1 cellular context compared by ENCODE assay signal in the genomic region with DNA sequence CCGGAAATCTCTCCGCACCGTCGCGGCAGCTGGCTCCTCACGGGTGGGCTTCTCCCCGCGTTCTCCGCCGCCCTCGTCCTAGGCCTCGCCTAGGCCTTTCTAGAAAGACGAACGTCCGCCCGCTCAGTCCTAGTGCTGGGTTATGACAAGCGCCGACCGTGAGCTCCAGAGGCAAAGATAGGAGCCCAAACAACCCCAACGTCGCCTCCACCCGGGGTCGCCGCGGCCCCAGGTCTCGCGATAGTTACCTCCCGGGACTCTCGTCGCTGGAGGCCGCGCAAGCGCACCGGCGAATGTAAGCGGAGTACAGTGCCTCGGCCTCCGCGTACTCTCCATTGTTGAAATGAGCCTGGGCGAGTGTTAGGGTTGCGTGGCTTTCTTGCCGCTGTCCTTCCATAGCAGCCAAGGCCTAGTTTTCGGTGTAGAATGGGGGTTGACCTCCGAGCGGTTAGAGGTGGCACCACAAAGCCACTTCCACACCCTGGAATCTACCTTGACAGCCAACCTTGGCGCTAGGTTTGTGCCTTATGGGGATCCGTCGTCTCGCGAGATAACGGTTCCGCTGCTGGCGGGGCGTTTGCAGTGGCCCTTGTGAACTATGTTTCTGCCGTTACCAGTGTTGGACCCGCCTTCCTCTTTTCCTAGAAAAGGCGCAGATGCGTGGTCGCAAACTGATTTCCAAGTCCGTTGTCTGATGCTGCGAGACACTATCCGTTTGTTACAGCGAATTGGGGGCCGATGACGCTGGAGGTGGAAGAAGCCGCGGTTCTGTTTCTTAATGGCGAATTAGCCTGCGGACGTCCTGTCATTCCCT.
TF ChIP-seq lines count a peak whose summit lies in the region.

A gene (minus strand): TSS at position 526 of the 814 bp plus-strand sequence. CDS start 129 bp downstream, at position 397.

TF ChIP-seq in H1, 55 proteins besides CTCF, POLR2A, EP300 and RAD21 (continued from another document):
- TF ChIP-seq SUZ12 (IDR thresholded peaks at IDR 0.05; ENCODE audit: low read length), result no peak
- TF ChIP-seq, protein P1, sequence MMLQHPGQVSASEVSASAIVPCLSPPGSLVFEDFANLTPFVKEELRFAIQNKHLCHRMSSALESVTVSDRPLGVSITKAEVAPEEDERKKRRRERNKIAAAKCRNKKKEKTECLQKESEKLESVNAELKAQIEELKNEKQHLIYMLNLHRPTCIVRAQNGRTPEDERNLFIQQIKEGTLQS (IDR thresholded peaks at IDR 0.05; ENCODE audit: insufficient read depth, low read depth, low read length), result no peak
- TF ChIP-seq BACH1 (IDR thresholded peaks at IDR 0.05; ENCODE audit: low read length), result no peak
- TF ChIP-seq CEBPB (IDR thresholded peaks at IDR 0.05; ENCODE audit: low read depth, low read length), result no peak
- TF ChIP-seq RBBP5 (IDR thresholded peaks at IDR 0.05; ENCODE audit: borderline replicate concordance, low read depth, low read length), result peak; percentile 89; the same call in 1 of the 2 replicates
- peak; percentile 63; the same call in 1 of the 2 replicates for TF ChIP-seq TBP (IDR thresholded peaks at IDR 0.05; ENCODE audit: low read depth, low read length)
- TF ChIP-seq KDM4A (IDR thresholded peaks at IDR 0.05; ENCODE audit: low read depth, low read length, severe bottlenecking), result peak; percentile 98
- TF ChIP-seq, protein P2, sequence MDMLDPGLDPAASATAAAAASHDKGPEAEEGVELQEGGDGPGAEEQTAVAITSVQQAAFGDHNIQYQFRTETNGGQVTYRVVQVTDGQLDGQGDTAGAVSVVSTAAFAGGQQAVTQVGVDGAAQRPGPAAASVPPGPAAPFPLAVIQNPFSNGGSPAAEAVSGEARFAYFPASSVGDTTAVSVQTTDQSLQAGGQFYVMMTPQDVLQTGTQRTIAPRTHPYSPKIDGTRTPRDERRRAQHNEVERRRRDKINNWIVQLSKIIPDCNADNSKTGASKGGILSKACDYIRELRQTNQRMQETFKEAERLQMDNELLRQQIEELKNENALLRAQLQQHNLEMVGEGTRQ (IDR thresholded peaks at IDR 0.05; ENCODE audit: low read length), result no peak
- no peak for TF ChIP-seq MAFK (IDR thresholded peaks at IDR 0.05; ENCODE audit: low read depth, low read length)
- no peak for TF ChIP-seq EZH2 (IDR thresholded peaks at IDR 0.05; ENCODE audit: low read depth, low read length, severe bottlenecking)
- TF ChIP-seq CHD1 (IDR thresholded peaks at IDR 0.05; ENCODE audit: low read depth, low read length), result no peak
- TF ChIP-seq TAF1 (IDR thresholded peaks at IDR 0.05; ENCODE audit: low read depth, low read length), result peak; percentile 78
- peak; percentile 73 for TF ChIP-seq YY1 (IDR thresholded peaks at IDR 0.05; ENCODE audit: low read depth, low read length)
- no peak for TF ChIP-seq SIRT6 (IDR thresholded peaks at IDR 0.05; ENCODE audit: low read length)
- no peak for TF ChIP-seq NANOG (IDR thresholded peaks at IDR 0.05; ENCODE audit: insufficient read depth, low read depth, low read length, poor library complexity, severe bottlenecking)
- TF ChIP-seq CBX8 (IDR thresholded peaks at IDR 0.05; ENCODE audit: borderline replicate concordance, low read depth, low read length), result no peak
- no peak for TF ChIP-seq CTBP2 (IDR thresholded peaks at IDR 0.05; ENCODE audit: borderline replicate concordance, insufficient read depth, insufficient read length, low read length)
- TF ChIP-seq, protein P3, sequence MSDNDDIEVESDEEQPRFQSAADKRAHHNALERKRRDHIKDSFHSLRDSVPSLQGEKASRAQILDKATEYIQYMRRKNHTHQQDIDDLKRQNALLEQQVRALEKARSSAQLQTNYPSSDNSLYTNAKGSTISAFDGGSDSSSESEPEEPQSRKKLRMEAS (IDR thresholded peaks at IDR 0.05), result no peak
- no peak for TF ChIP-seq JUN (IDR thresholded peaks at IDR 0.05; ENCODE audit: low read depth, low read length)
- no peak for TF ChIP-seq SRF (IDR thresholded peaks at IDR 0.05; ENCODE audit: low read depth, low read length)
- TF ChIP-seq SIX5 (IDR thresholded peaks at IDR 0.05; ENCODE audit: low read depth, low read length), result no peak
- TF ChIP-seq NRF1 (IDR thresholded peaks at IDR 0.05; ENCODE audit: low read depth, low read length), result peak; percentile 79
- peak; percentile 27; the same call in 1 of the 2 replicates for TF ChIP-seq CREB1 (IDR thresholded peaks at IDR 0.05)
- no peak for TF ChIP-seq FOSL1 (IDR thresholded peaks at IDR 0.05; ENCODE audit: insufficient read depth, low read depth, low read length)
- TF ChIP-seq, protein P4, sequence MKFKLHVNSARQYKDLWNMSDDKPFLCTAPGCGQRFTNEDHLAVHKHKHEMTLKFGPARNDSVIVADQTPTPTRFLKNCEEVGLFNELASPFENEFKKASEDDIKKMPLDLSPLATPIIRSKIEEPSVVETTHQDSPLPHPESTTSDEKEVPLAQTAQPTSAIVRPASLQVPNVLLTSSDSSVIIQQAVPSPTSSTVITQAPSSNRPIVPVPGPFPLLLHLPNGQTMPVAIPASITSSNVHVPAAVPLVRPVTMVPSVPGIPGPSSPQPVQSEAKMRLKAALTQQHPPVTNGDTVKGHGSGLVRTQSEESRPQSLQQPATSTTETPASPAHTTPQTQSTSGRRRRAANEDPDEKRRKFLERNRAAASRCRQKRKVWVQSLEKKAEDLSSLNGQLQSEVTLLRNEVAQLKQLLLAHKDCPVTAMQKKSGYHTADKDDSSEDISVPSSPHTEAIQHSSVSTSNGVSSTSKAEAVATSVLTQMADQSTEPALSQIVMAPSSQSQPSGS (IDR thresholded peaks at IDR 0.05; ENCODE audit: low read length), result peak; percentile 79; the same call in 1 of the 2 replicates
- TF ChIP-seq SP4 (IDR thresholded peaks at IDR 0.05; ENCODE audit: low read length), result peak; percentile 64; the same call in 1 of the 2 replicates
- TF ChIP-seq, protein P5, sequence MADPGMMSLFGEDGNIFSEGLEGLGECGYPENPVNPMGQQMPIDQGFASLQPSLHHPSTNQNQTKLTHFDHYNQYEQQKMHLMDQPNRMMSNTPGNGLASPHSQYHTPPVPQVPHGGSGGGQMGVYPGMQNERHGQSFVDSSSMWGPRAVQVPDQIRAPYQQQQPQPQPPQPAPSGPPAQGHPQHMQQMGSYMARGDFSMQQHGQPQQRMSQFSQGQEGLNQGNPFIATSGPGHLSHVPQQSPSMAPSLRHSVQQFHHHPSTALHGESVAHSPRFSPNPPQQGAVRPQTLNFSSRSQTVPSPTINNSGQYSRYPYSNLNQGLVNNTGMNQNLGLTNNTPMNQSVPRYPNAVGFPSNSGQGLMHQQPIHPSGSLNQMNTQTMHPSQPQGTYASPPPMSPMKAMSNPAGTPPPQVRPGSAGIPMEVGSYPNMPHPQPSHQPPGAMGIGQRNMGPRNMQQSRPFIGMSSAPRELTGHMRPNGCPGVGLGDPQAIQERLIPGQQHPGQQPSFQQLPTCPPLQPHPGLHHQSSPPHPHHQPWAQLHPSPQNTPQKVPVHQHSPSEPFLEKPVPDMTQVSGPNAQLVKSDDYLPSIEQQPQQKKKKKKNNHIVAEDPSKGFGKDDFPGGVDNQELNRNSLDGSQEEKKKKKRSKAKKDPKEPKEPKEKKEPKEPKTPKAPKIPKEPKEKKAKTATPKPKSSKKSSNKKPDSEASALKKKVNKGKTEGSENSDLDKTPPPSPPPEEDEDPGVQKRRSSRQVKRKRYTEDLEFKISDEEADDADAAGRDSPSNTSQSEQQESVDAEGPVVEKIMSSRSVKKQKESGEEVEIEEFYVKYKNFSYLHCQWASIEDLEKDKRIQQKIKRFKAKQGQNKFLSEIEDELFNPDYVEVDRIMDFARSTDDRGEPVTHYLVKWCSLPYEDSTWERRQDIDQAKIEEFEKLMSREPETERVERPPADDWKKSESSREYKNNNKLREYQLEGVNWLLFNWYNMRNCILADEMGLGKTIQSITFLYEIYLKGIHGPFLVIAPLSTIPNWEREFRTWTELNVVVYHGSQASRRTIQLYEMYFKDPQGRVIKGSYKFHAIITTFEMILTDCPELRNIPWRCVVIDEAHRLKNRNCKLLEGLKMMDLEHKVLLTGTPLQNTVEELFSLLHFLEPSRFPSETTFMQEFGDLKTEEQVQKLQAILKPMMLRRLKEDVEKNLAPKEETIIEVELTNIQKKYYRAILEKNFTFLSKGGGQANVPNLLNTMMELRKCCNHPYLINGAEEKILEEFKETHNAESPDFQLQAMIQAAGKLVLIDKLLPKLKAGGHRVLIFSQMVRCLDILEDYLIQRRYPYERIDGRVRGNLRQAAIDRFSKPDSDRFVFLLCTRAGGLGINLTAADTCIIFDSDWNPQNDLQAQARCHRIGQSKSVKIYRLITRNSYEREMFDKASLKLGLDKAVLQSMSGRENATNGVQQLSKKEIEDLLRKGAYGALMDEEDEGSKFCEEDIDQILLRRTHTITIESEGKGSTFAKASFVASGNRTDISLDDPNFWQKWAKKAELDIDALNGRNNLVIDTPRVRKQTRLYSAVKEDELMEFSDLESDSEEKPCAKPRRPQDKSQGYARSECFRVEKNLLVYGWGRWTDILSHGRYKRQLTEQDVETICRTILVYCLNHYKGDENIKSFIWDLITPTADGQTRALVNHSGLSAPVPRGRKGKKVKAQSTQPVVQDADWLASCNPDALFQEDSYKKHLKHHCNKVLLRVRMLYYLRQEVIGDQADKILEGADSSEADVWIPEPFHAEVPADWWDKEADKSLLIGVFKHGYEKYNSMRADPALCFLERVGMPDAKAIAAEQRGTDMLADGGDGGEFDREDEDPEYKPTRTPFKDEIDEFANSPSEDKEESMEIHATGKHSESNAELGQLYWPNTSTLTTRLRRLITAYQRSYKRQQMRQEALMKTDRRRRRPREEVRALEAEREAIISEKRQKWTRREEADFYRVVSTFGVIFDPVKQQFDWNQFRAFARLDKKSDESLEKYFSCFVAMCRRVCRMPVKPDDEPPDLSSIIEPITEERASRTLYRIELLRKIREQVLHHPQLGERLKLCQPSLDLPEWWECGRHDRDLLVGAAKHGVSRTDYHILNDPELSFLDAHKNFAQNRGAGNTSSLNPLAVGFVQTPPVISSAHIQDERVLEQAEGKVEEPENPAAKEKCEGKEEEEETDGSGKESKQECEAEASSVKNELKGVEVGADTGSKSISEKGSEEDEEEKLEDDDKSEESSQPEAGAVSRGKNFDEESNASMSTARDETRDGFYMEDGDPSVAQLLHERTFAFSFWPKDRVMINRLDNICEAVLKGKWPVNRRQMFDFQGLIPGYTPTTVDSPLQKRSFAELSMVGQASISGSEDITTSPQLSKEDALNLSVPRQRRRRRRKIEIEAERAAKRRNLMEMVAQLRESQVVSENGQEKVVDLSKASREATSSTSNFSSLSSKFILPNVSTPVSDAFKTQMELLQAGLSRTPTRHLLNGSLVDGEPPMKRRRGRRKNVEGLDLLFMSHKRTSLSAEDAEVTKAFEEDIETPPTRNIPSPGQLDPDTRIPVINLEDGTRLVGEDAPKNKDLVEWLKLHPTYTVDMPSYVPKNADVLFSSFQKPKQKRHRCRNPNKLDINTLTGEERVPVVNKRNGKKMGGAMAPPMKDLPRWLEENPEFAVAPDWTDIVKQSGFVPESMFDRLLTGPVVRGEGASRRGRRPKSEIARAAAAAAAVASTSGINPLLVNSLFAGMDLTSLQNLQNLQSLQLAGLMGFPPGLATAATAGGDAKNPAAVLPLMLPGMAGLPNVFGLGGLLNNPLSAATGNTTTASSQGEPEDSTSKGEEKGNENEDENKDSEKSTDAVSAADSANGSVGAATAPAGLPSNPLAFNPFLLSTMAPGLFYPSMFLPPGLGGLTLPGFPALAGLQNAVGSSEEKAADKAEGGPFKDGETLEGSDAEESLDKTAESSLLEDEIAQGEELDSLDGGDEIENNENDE (IDR thresholded peaks at IDR 0.05; ENCODE audit: insufficient replicate concordance, low read length), result no peak
- TF ChIP-seq POLR2AphosphoS5 (IDR thresholded peaks at IDR 0.05; ENCODE audit: low read depth, low read length), result peak; percentile 71
- TF ChIP-seq, protein P6, sequence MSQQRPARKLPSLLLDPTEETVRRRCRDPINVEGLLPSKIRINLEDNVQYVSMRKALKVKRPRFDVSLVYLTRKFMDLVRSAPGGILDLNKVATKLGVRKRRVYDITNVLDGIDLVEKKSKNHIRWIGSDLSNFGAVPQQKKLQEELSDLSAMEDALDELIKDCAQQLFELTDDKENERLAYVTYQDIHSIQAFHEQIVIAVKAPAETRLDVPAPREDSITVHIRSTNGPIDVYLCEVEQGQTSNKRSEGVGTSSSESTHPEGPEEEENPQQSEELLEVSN (IDR thresholded peaks at IDR 0.05), result 0 out of 2 replicates have a peak, but pooled peaks have one; percentile 39
- TF ChIP-seq BRCA1 (IDR thresholded peaks at IDR 0.05; ENCODE audit: low read depth, low read length), result peak; percentile 88
- TF ChIP-seq SP2 (IDR thresholded peaks at IDR 0.05; ENCODE audit: low read length), result no peak
- peak; percentile 83 for TF ChIP-seq ASH2L (IDR thresholded peaks at IDR 0.05; ENCODE audit: low read length)
- TF ChIP-seq SP1 (IDR thresholded peaks at IDR 0.05; ENCODE audit: low read depth, low read length), result 0 out of 2 replicates have a peak, but pooled peaks have one; percentile 18
- no peak for TF ChIP-seq RNF2 (IDR thresholded peaks at IDR 0.05; ENCODE audit: borderline replicate concordance, low read depth, low read length, missing control alignments, poor library complexity, severe bottlenecking)
- TF ChIP-seq SIN3A (conservative IDR thresholded peaks at IDR 0.05 in 1 of 2, IDR thresholded peaks at IDR 0.05 in 1 of 2; ENCODE audit: low read depth in 1 of 2, low read length in 2 of 2), result peak in 1 of 2 experiments; percentile 77; a peak in 2 of 4 replicates
- TF ChIP-seq SAP30 (IDR thresholded peaks at IDR 0.05; ENCODE audit: insufficient read depth, insufficient replicate concordance, low read length), result no peak
- no peak for TF ChIP-seq EGR1 (IDR thresholded peaks at IDR 0.05; ENCODE audit: borderline replicate concordance, low read depth, low read length)
- no peak for TF ChIP-seq TCF12 (IDR thresholded peaks at IDR 0.05; ENCODE audit: low read depth, low read length)
- TF ChIP-seq BCL11A (IDR thresholded peaks at IDR 0.05; ENCODE audit: low read depth in 2 of 2, low read length in 2 of 2), result no peak
- TF ChIP-seq HDAC6 (IDR thresholded peaks at IDR 0.05; ENCODE audit: low read depth, low read length), result no peak
- TF ChIP-seq KDM5A (IDR thresholded peaks at IDR 0.05; ENCODE audit: low read length), result peak; percentile 35; the same call in 1 of the 2 replicates
- TF ChIP-seq RFX5 (IDR thresholded peaks at IDR 0.05; ENCODE audit: borderline replicate concordance, low read depth, low read length), result no peak
- TF ChIP-seq CBX5 (IDR thresholded peaks at IDR 0.05; ENCODE audit: low read depth, low read length), result no peak
- TF ChIP-seq POU5F1 (IDR thresholded peaks at IDR 0.05; ENCODE audit: low read depth, low read length), result no peak
- no peak for TF ChIP-seq ZNF274 (IDR thresholded peaks at IDR 0.05; ENCODE audit: borderline replicate concordance, extremely low read depth, low read length)
- peak; percentile 95 for TF ChIP-seq CHD2 (IDR thresholded peaks at IDR 0.05; ENCODE audit: low read length)
- 0 out of 2 replicates have a peak, but pooled peaks have one; percentile 47 for TF ChIP-seq GTF2F1 (IDR thresholded peaks at IDR 0.05; ENCODE audit: borderline replicate concordance, low read depth, low read length)
- peak; percentile 61; the same call in 1 of the 2 replicates for TF ChIP-seq KDM1A (IDR thresholded peaks at IDR 0.05; ENCODE audit: borderline replicate concordance, low read length)
- no peak for TF ChIP-seq JUND (IDR thresholded peaks at IDR 0.05; ENCODE audit: low read length)
- no peak for TF ChIP-seq GABPA (IDR thresholded peaks at IDR 0.05; ENCODE audit: borderline replicate concordance, insufficient read depth, low read length)
- TF ChIP-seq RXRA (IDR thresholded peaks at IDR 0.05; ENCODE audit: insufficient read depth, low read depth, low read length), result no peak
- TF ChIP-seq HDAC2 (IDR thresholded peaks at IDR 0.05; ENCODE audit: borderline replicate concordance in 1 of 2, low read depth in 2 of 2, low read length in 2 of 2), result peak; percentile 34 to 43; a peak in 1 of 4 replicates
- peak; percentile 92 for TF ChIP-seq PHF8 (conservative IDR thresholded peaks at IDR 0.05; ENCODE audit: low read depth, low read length)
- TF ChIP-seq TEAD4 (IDR thresholded peaks at IDR 0.05; ENCODE audit: low read depth, low read length), result peak; percentile 61
TF ChIP-seq in H1: peak in this region for 23.
